In genomic region chr10:125123363-125124113, GRCh38 we compare ENCODE assay signal across 8 cellular contexts. TPM values are rescaled to one million over a fixed set of nuclear protein-coding genes. Genes with fewer than 3 reads are reported as not detected.
DNase-seq lines count a peak whose midpoint lies in the region; ATAC-seq and TF ChIP-seq lines count a peak whose summit lies in the region.

No MANE protein-coding gene starts in this region.

- CTCF ChIA-PET in HEK293 (lab: Yijun Ruan, JAX): interaction anchor here (1.0 kb wide), 1 partner anchor 76 kb away, joined by 4 read pairs; no protein-coding TSS in a partner anchor

- peaks cover 0 to 27% of the 10 kb centered on the region in 2 experiments; a peak in 1 of 3 replicates for H3K36me3 ChIP-seq in HEK293 (ENCODE audit: control insufficient read depth in 2 of 2, insufficient read depth in 1 of 2, low read length in 2 of 2)
- peaks cover 0 to 17% (median 7%) of the 10 kb centered on the region in 4 donors for H3K36me3 ChIP-seq in stomach

- POLR2A ChIA-PET in HEK293 (lab: Yijun Ruan, JAX): no interaction called here

- DNase-seq in astrocyte of the cerebellum (ENCODE audit: low read depth): peak; percentile 71
- peak; percentile 58 for DNase-seq in iris pigment epithelial cell (ENCODE audit: low read depth)
- DNase-seq in stomach: peak; percentile 92
- no peak for DNase-seq in OCI-M1 (lab: John Stamatoyannopoulos, UW)
- no peak for DNase-seq in NAMALWA (ENCODE audit: low spot score)

- WGBS in stomach, 5 donors: 16 to 30% (median 21%) methylated on average over 10 to 13 of the region's 13 CpGs

- no peaks in the 10 kb centered on the region for H3K27me3 ChIP-seq in stomach

- intact Hi-C loops in stomach (cut with DNase I; ENCODE audit: low total_unique reads): no loop called here

- in situ Hi-C loops in astrocyte of the cerebellum (cut with HindIII; ENCODE audit: low sequenced_read_pairs): no loop called here

- no peak for TF ChIP-seq POLR2A in stomach (IDR thresholded peaks at IDR 0.05)

- no peaks in the 10 kb centered on the region for H3K4me1 ChIP-seq in HEK293 (ENCODE audit: control insufficient read depth, insufficient read depth, low read length)
- H3K4me1 ChIP-seq in stomach: peaks cover 54 to 91% (median 74%) of the 10 kb centered on the region in 4 donors

- H3K4me3 ChIP-seq in HEK293 (ENCODE audit: low read depth, low read length): no peak overlapping the region
- no peak overlapping the region for H3K4me3 ChIP-seq in astrocyte of the cerebellum (ENCODE audit: low read depth, low read length)
- peak overlapping the region in 2 of 4 donors; percentile 10 to 13 for H3K4me3 ChIP-seq in stomach

- ATAC-seq in GM21723 (IDR thresholded peaks at IDR 0.05; ENCODE audit: unreplicated experiment) (no peak), HG03039 (IDR thresholded peaks at IDR 0.05; ENCODE audit: unreplicated experiment) (no peak)

- no peaks in the 10 kb centered on the region for H3K9me3 ChIP-seq in HEK293 (ENCODE audit: control insufficient read depth, insufficient read depth, low read depth, low read length)
- no peaks in the 10 kb centered on the region for H3K9me3 ChIP-seq in stomach

- TF ChIP-seq EP300 in stomach (IDR thresholded peaks at IDR 0.05): no peak

- H3K27ac ChIP-seq in HEK293 (ENCODE audit: extremely low read depth, low read depth, low read length) (no peak overlapping the region), stomach (peak overlapping the region; percentile 78 to 91 (median 89))

- TF ChIP-seq CTCF in HEK293 (tag by site-specific recombination; IDR thresholded peaks at IDR 0.05) (no peak), astrocyte of the cerebellum (IDR thresholded peaks at IDR 0.05; ENCODE audit: low read depth, low read length, missing control alignments) (no peak), stomach (IDR thresholded peaks at IDR 0.05) (no peak)

TF ChIP-seq in HEK293, 187 proteins besides CTCF, POLR2A, EP300 and RAD21:
- TF ChIP-seq ZIC2 (tag by site-specific recombination; IDR thresholded peaks at IDR 0.05) (0 out of 2 replicates have a peak, but pooled peaks have one; percentile 37), ATF2 (tag by site-specific recombination; IDR thresholded peaks at IDR 0.05; ENCODE audit: low read depth) (no peak)
TF ChIP-seq in HEK293: peak in this region for 1.

RNA-seq across cellular contexts. Expression of gene CTBP2, which starts 36.8 kb away (rescaled TPM):
- 100 to 1,000 TPM in 2 of 5 donors, 10 to 100 TPM in 3; 58.6 to 169 (median 80.5) TPM for total RNA-seq in stomach
- polyA plus RNA-seq in stomach: 10 to 100 TPM; 21.3 to 41.2 (median 34.6) TPM

Comparison
In these comparisons a context has a peak if more than half of its experiments do, and no peak if none do; other contexts are left out.
1. DNase-seq: peak in astrocyte of the cerebellum (single experiment), iris pigment epithelial cell (single experiment) and stomach (single experiment); none in OCI-M1 (single experiment) and NAMALWA (single experiment).